Comparison of ENCODE assay signal across 1 cellular context in the genomic region with DNA sequence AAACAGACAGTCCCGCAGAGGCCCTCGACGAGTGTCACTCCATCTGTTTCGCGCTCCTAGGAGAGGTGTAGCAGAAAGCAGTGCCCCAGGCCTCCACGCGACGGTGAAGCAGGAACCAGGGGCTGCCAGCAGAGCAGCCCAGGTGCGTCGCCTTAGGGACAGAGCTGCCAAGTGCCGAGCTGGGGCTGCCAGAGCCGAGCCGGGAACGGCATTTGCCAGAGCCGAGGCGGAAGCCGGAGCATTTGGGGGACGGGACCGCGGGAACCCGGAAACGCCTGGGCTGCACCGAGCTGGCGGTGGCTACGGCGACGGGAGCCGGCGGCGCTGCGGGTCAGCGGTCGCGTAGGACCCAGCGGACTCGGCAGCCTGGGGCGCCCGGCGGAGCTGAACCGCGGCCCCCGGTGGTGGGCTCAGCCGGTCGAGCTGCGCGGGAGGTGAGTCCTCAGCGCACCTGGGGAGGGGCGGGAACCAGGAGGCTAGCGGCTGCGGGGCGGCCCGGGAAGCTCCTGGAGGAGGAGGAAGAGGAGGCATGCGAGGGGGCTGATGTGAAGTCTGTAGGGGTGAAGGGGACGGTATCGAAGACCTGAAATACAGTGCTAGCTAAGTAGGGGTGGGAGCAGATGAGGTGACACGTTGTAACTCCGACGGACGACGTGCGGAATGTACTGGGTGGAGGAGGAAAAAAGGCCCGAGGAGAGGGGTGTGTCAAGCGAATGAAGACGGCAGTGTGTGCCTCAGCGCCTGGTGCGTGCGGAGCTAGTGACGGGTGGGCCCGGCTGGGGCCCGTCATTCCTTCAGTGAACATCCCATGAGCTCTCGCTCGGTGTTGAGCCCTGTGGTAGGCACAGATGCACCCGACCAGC.
TF ChIP-seq lines count a peak whose summit lies in the region.

A gene (plus strand): TSS at position 268 of the 863 bp plus-strand sequence. CDS start 23,559 bp downstream, outside the sequence.

TF ChIP-seq in HepG2, 621 proteins besides CTCF, POLR2A, EP300 and RAD21 (continued from another document and continues in another):
- TF ChIP-seq, protein P1, sequence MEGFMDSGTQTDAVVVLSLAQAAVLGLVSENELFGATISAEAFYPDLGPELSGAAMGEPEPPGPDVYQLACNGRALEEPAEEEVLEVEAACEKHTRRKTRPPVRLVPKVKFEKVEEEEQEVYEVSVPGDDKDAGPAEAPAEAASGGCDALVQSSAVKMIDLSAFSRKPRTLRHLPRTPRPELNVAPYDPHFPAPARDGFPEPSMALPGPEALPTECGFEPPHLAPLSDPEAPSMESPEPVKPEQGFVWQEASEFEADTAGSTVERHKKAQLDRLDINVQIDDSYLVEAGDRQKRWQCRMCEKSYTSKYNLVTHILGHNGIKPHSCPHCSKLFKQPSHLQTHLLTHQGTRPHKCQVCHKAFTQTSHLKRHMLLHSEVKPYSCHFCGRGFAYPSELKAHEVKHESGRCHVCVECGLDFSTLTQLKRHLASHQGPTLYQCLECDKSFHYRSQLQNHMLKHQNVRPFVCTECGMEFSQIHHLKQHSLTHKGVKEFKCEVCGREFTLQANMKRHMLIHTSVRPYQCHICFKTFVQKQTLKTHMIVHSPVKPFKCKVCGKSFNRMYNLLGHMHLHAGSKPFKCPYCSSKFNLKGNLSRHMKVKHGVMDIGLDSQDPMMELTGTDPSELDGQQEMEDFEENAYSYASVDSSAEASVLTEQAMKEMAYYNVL (CRISPR knock-in tag; IDR thresholded peaks at IDR 0.05; ENCODE audit: borderline replicate concordance), result peak; percentile 80; the same call in 1 of the 2 replicates
- TF ChIP-seq MIER2 (CRISPR knock-in tag; IDR thresholded peaks at IDR 0.05), result no peak
- no peak for TF ChIP-seq RBM22 (optimal IDR thresholded peaks at IDR 0.05; ENCODE audit: low read length)
- TF ChIP-seq, protein P2, sequence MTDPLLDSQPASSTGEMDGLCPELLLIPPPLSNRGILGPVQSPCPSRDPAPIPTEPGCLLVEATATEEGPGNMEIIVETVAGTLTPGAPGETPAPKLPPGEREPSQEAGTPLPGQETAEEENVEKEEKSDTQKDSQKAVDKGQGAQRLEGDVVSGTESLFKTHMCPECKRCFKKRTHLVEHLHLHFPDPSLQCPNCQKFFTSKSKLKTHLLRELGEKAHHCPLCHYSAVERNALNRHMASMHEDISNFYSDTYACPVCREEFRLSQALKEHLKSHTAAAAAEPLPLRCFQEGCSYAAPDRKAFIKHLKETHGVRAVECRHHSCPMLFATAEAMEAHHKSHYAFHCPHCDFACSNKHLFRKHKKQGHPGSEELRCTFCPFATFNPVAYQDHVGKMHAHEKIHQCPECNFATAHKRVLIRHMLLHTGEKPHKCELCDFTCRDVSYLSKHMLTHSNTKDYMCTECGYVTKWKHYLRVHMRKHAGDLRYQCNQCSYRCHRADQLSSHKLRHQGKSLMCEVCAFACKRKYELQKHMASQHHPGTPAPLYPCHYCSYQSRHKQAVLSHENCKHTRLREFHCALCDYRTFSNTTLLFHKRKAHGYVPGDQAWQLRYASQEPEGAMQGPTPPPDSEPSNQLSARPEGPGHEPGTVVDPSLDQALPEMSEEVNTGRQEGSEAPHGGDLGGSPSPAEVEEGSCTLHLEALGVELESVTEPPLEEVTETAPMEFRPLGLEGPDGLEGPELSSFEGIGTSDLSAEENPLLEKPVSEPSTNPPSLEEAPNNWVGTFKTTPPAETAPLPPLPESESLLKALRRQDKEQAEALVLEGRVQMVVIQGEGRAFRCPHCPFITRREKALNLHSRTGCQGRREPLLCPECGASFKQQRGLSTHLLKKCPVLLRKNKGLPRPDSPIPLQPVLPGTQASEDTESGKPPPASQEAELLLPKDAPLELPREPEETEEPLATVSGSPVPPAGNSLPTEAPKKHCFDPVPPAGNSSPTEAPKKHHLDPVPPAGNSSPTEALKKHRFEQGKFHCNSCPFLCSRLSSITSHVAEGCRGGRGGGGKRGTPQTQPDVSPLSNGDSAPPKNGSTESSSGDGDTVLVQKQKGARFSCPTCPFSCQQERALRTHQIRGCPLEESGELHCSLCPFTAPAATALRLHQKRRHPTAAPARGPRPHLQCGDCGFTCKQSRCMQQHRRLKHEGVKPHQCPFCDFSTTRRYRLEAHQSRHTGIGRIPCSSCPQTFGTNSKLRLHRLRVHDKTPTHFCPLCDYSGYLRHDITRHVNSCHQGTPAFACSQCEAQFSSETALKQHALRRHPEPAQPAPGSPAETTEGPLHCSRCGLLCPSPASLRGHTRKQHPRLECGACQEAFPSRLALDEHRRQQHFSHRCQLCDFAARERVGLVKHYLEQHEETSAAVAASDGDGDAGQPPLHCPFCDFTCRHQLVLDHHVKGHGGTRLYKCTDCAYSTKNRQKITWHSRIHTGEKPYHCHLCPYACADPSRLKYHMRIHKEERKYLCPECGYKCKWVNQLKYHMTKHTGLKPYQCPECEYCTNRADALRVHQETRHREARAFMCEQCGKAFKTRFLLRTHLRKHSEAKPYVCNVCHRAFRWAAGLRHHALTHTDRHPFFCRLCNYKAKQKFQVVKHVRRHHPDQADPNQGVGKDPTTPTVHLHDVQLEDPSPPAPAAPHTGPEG (CRISPR knock-in tag; IDR thresholded peaks at IDR 0.05), result peak; percentile 91
- TF ChIP-seq PHF20 (CRISPR knock-in tag; IDR thresholded peaks at IDR 0.05), result peak; percentile 98
- peak; percentile 84 for TF ChIP-seq ZNF329 (CRISPR knock-in tag; IDR thresholded peaks at IDR 0.05; ENCODE audit: low read depth)
- TF ChIP-seq, protein P3, sequence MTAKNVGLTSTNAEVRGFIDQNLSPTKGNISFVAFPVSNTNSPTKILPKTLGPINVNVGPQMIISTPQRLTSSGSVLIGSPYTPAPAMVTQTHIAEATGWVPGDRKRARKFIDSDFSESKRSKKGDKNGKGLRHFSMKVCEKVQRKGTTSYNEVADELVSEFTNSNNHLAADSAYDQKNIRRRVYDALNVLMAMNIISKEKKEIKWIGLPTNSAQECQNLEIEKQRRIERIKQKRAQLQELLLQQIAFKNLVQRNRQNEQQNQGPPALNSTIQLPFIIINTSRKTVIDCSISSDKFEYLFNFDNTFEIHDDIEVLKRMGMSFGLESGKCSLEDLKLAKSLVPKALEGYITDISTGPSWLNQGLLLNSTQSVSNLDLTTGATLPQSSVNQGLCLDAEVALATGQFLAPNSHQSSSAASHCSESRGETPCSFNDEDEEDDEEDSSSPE (CRISPR knock-in tag; IDR thresholded peaks at IDR 0.05), result peak; percentile 84
- TF ChIP-seq ATF7-NPFF (CRISPR knock-in tag; IDR thresholded peaks at IDR 0.05; ENCODE audit: low read depth), result peak; percentile 98
- peak; percentile 63; the same call in 1 of the 2 replicates for TF ChIP-seq ZNF441 (CRISPR knock-in tag; IDR thresholded peaks at IDR 0.05; ENCODE audit: borderline replicate concordance)
- peak; percentile 73; the same call in 1 of the 2 replicates for TF ChIP-seq KDM1A (CRISPR knock-in tag; IDR thresholded peaks at IDR 0.05)
- TF ChIP-seq SP5 (CRISPR knock-in tag; IDR thresholded peaks at IDR 0.05; ENCODE audit: borderline replicate concordance, low read depth), result no peak
- peak; percentile 97; the same call in 1 of the 2 replicates for TF ChIP-seq ZNF33A (CRISPR knock-in tag; IDR thresholded peaks at IDR 0.05; ENCODE audit: borderline replicate concordance)
- peak; percentile 50; the same call in 1 of the 2 replicates for TF ChIP-seq NR2F2 (IDR thresholded peaks at IDR 0.05; ENCODE audit: borderline replicate concordance, low read depth)
- no peak for TF ChIP-seq ARNT (IDR thresholded peaks at IDR 0.05)
- TF ChIP-seq NCOR1 (IDR thresholded peaks at IDR 0.05; ENCODE audit: borderline replicate concordance, low read length), result no peak
- no peak; the same call in 1 of the 2 replicates for TF ChIP-seq ZNF24 (IDR thresholded peaks at IDR 0.05)
- TF ChIP-seq ZNF644 (CRISPR knock-in tag; IDR thresholded peaks at IDR 0.05; ENCODE audit: low read depth), result peak; percentile 34; the same call in 1 of the 2 replicates
- TF ChIP-seq ZNF776 (CRISPR knock-in tag; IDR thresholded peaks at IDR 0.05), result peak; percentile 96
- TF ChIP-seq ZNF614 (CRISPR knock-in tag; IDR thresholded peaks at IDR 0.05; ENCODE audit: borderline replicate concordance), result peak; percentile 86
- peak; percentile 73 for TF ChIP-seq HNF4A (CRISPR knock-in tag; IDR thresholded peaks at IDR 0.05)
- TF ChIP-seq ZBTB21 (CRISPR knock-in tag; IDR thresholded peaks at IDR 0.05), result 0 out of 2 replicates have a peak, but pooled peaks have one; percentile 19
- peak; percentile 51; the same call in 1 of the 2 replicates for TF ChIP-seq SOX5 (CRISPR knock-in tag; IDR thresholded peaks at IDR 0.05; ENCODE audit: borderline replicate concordance)
- TF ChIP-seq ZNF547 (CRISPR knock-in tag; IDR thresholded peaks at IDR 0.05), result peak; percentile 95
- peak; percentile 97 for TF ChIP-seq ZNF343 (CRISPR knock-in tag; IDR thresholded peaks at IDR 0.05)
- 0 out of 2 replicates have a peak, but pooled peaks have one; percentile 36 for TF ChIP-seq ZNF7 (CRISPR knock-in tag; IDR thresholded peaks at IDR 0.05)
- TF ChIP-seq, protein P4, sequence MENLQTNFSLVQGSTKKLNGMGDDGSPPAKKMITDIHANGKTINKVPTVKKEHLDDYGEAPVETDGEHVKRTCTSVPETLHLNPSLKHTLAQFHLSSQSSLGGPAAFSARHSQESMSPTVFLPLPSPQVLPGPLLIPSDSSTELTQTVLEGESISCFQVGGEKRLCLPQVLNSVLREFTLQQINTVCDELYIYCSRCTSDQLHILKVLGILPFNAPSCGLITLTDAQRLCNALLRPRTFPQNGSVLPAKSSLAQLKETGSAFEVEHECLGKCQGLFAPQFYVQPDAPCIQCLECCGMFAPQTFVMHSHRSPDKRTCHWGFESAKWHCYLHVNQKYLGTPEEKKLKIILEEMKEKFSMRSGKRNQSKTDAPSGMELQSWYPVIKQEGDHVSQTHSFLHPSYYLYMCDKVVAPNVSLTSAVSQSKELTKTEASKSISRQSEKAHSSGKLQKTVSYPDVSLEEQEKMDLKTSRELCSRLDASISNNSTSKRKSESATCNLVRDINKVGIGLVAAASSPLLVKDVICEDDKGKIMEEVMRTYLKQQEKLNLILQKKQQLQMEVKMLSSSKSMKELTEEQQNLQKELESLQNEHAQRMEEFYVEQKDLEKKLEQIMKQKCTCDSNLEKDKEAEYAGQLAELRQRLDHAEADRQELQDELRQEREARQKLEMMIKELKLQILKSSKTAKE (CRISPR knock-in tag; IDR thresholded peaks at IDR 0.05; ENCODE audit: borderline replicate concordance), result 0 out of 2 replicates have a peak, but pooled peaks have one; percentile 58
- no peak; the same call in 1 of the 2 replicates for TF ChIP-seq ZFP62 (CRISPR knock-in tag; IDR thresholded peaks at IDR 0.05)
- peak; percentile 73 for TF ChIP-seq GATA4 (IDR thresholded peaks at IDR 0.05; ENCODE audit: borderline replicate concordance, low read depth)
- TF ChIP-seq ZFP41 (CRISPR knock-in tag; IDR thresholded peaks at IDR 0.05; ENCODE audit: borderline replicate concordance), result peak; percentile 95; the same call in 1 of the 2 replicates
- peak; percentile 60 for TF ChIP-seq ZNF629 (CRISPR knock-in tag; conservative IDR thresholded peaks at IDR 0.05)
- TF ChIP-seq TAF1 (CRISPR knock-in tag; IDR thresholded peaks at IDR 0.05), result peak; percentile 97
- TF ChIP-seq ZNF782 (CRISPR knock-in tag; IDR thresholded peaks at IDR 0.05; ENCODE audit: borderline replicate concordance), result peak; percentile 98
- no peak for TF ChIP-seq TCF12 (IDR thresholded peaks at IDR 0.05)
- TF ChIP-seq TCF12 (CRISPR knock-in tag; IDR thresholded peaks at IDR 0.05), result peak; percentile 90; the same call in 1 of the 2 replicates
- TF ChIP-seq, protein P5, sequence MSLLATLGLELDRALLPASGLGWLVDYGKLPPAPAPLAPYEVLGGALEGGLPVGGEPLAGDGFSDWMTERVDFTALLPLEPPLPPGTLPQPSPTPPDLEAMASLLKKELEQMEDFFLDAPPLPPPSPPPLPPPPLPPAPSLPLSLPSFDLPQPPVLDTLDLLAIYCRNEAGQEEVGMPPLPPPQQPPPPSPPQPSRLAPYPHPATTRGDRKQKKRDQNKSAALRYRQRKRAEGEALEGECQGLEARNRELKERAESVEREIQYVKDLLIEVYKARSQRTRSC (CRISPR knock-in tag; IDR thresholded peaks at IDR 0.05; ENCODE audit: low read depth), result peak; percentile 81; the same call in 1 of the 2 replicates
- TF ChIP-seq, protein P6, sequence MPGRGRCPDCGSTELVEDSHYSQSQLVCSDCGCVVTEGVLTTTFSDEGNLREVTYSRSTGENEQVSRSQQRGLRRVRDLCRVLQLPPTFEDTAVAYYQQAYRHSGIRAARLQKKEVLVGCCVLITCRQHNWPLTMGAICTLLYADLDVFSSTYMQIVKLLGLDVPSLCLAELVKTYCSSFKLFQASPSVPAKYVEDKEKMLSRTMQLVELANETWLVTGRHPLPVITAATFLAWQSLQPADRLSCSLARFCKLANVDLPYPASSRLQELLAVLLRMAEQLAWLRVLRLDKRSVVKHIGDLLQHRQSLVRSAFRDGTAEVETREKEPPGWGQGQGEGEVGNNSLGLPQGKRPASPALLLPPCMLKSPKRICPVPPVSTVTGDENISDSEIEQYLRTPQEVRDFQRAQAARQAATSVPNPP (CRISPR knock-in tag; IDR thresholded peaks at IDR 0.05), result peak; percentile 99
- peak; percentile 72; the same call in 1 of the 2 replicates for TF ChIP-seq ZBTB3 (CRISPR knock-in tag; IDR thresholded peaks at IDR 0.05; ENCODE audit: borderline replicate concordance, low read depth)
- TF ChIP-seq NFE2L1 (CRISPR knock-in tag; IDR thresholded peaks at IDR 0.05; ENCODE audit: borderline replicate concordance), result peak; percentile 79; the same call in 1 of the 2 replicates
- TF ChIP-seq ZNF44 (CRISPR knock-in tag; IDR thresholded peaks at IDR 0.05), result peak; percentile 46; the same call in 1 of the 2 replicates
- peak; percentile 82; the same call in 1 of the 2 replicates for TF ChIP-seq ZNF775 (CRISPR knock-in tag; IDR thresholded peaks at IDR 0.05; ENCODE audit: borderline replicate concordance)
- TF ChIP-seq NCOA2 (CRISPR knock-in tag; IDR thresholded peaks at IDR 0.05), result peak; percentile 63
- peak; percentile 96 for TF ChIP-seq ZNF777 (CRISPR knock-in tag; IDR thresholded peaks at IDR 0.05)
- 0 out of 2 replicates have a peak, but pooled peaks have one; percentile 66 for TF ChIP-seq KLF13 (CRISPR knock-in tag; IDR thresholded peaks at IDR 0.05)
- peak; percentile 96; the same call in 1 of the 2 replicates for TF ChIP-seq ISX (CRISPR knock-in tag; conservative IDR thresholded peaks at IDR 0.05)
- TF ChIP-seq, protein P7, sequence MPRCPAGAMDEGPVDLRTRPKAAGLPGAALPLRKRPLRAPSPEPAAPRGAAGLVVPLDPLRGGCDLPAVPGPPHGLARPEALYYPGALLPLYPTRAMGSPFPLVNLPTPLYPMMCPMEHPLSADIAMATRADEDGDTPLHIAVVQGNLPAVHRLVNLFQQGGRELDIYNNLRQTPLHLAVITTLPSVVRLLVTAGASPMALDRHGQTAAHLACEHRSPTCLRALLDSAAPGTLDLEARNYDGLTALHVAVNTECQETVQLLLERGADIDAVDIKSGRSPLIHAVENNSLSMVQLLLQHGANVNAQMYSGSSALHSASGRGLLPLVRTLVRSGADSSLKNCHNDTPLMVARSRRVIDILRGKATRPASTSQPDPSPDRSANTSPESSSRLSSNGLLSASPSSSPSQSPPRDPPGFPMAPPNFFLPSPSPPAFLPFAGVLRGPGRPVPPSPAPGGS (CRISPR knock-in tag; IDR thresholded peaks at IDR 0.05), result peak; percentile 95
- no peak for TF ChIP-seq SP140L (CRISPR knock-in tag; IDR thresholded peaks at IDR 0.05; ENCODE audit: borderline replicate concordance)
- peak; percentile 94 for TF ChIP-seq THAP11 (CRISPR knock-in tag; IDR thresholded peaks at IDR 0.05)
- TF ChIP-seq ATF7 (IDR thresholded peaks at IDR 0.05), result no peak
- TF ChIP-seq ATF7 (CRISPR knock-in tag; IDR thresholded peaks at IDR 0.05), result peak; percentile 78; the same call in 1 of the 2 replicates
- peak in 1 of 2 experiments; percentile 98; a peak in 2 of 4 replicates for TF ChIP-seq KLF16 (CRISPR knock-in tag; IDR thresholded peaks at IDR 0.05)
